8 cellular contexts compared by ENCODE assay signal in genomic region chr2:113503094-113504042, GRCh38. TPM values are rescaled to one million over a fixed set of nuclear protein-coding genes. Genes with fewer than 3 reads are reported as not detected.
DNase-seq lines count a peak whose midpoint lies in the region; ATAC-seq, FAIRE-seq and TF ChIP-seq lines count a peak whose summit lies in the region.
"Not testable (repeated sequence)": the region's sequence is repeated elsewhere in the genome, so short reads cannot be mapped to it uniquely, and the experiment has no call there.

No MANE protein-coding gene starts in this region.

- peaks cover 34 to 80% (median 54%) of the 10 kb centered on the region in 3 donors for H3K27me3 Mint-ChIP-seq in CD14-positive monocyte (ENCODE audit: low read depth in 3 of 3)
- peaks cover 64% of the 10 kb centered on the region for H3K27me3 Mint-ChIP-seq in mesothelial cell of epicardium (ENCODE audit: low read depth)

- H3K4me3 Mint-ChIP-seq in CD14-positive monocyte (peak overlapping the region; percentile 85 to 88), mesothelial cell of epicardium (peak overlapping the region; percentile 41)

- TF ChIP-seq CTCF in CD14-positive monocyte (IDR thresholded peaks at IDR 0.05); mesothelial cell of epicardium (IDR thresholded peaks at IDR 0.05; ENCODE audit: unreplicated experiment): not testable (repeated sequence)

- DNase-seq in CD14-positive monocyte (ENCODE audit: low spot score) = peak; percentile 78
- peak; percentile 26 for DNase-seq in T-helper 22 cell (ENCODE audit: low read depth)
- DNase-seq in astrocyte of the hippocampus (ENCODE audit: low read depth, low spot score) = peak; percentile 33
- DNase-seq in frontal cortex (ENCODE audit: low spot score in 2 of 2) = peak; percentile 12 to 26
- DNase-seq in mesothelial cell of epicardium (ENCODE audit: low spot score in 2 of 2, unreplicated experiment in 2 of 2) = not testable (repeated sequence)
- DNase-seq in stimulated activated CD4-positive, alpha-beta T cell treated with anti-CD3 and anti-CD28 coated beads, Interleukin-15, amount 100 ng/mL, for 24 hours = peak; percentile 65

- peaks cover 0 to 15% (median 0%) of the 10 kb centered on the region in 7 donors for H3K9me3 Mint-ChIP-seq in CD14-positive monocyte
- H3K9me3 Mint-ChIP-seq in mesothelial cell of epicardium = not testable (repeated sequence)

- intact Hi-C loops in CD14-positive monocyte (cut with micrococcal nuclease) = not testable (repeated sequence)

- peaks cover 31% of the 10 kb centered on the region for H3K4me1 Mint-ChIP-seq in CD14-positive monocyte
- not testable (repeated sequence) for H3K4me1 Mint-ChIP-seq in mesothelial cell of epicardium

- ATAC-seq in GM19463 (IDR thresholded peaks at IDR 0.05; ENCODE audit: unreplicated experiment) (peak; percentile 78), HG03175 (IDR thresholded peaks at IDR 0.05; ENCODE audit: unreplicated experiment) (peak; percentile 71)

- not testable (repeated sequence) for FAIRE-seq in frontal cortex (lab: Jason Lieb, UNC)

- not testable (repeated sequence) for H3K36me3 Mint-ChIP-seq in CD14-positive monocyte, mesothelial cell of epicardium

- H3K27ac Mint-ChIP-seq in CD14-positive monocyte = peak overlapping the region in 4 of 7 donors; percentile 4 to 77 (median 34)
- H3K27ac Mint-ChIP-seq in mesothelial cell of epicardium = not testable (repeated sequence)

RNA-seq across cellular contexts. Expression of gene FOXD4L1, which starts 4.9 kb away (rescaled TPM):
- not detected for polyA plus RNA-seq in CD14-positive monocyte
- total RNA-seq in frontal cortex = 0.41 TPM
- total RNA-seq in mesothelial cell of epicardium = 0.16 to 0.50 TPM (median 0.49 TPM) in 3 replicates
